20 cellular contexts compared by ENCODE assay signal in genomic region chr2:96985181-96985580, GRCh38. TPM values are rescaled to one million over a fixed set of nuclear protein-coding genes. Genes with fewer than 3 reads are reported as not detected.
"Had no signal": no experiment of that assay in that cellular context is flagged by ENCODE, and none has a peak within 500 bp of the region (broad histone marks: within the 10 kb centered on the region; RNA-seq: fewer than 3 reads in every experiment).

No MANE protein-coding gene starts in this region.

- H3K9me3 ChIP-seq: left lung, mucosa of descending colon, thoracic aorta had no signal

- H3K4me1 Mint-ChIP-seq: activated T-helper 17 cell treated with anti-CD3 and anti-CD28 coated beads, Interleukin-2, amount 50 U/mL, for 72 hours; naive thymus-derived CD8-positive, alpha-beta T cell had no signal

- H3K27me3 ChIP-seq: left lung had no signal

- DNase-seq: activated CD4-positive, alpha-beta T cell treated with anti-CD3 and anti-CD28 coated beads, Interleukin-2, amount 50 U/mL, for 1 hour; activated CD4-positive, CD25-positive, alpha-beta regulatory T cell; activated naive CD4-positive, alpha-beta T cell treated with Interleukin-2 at 50 U/mL for 16 hours; activated T-cell treated with anti-CD3 and anti-CD28 coated beads for 4 hours; aorta; dermis blood vessel endothelial cell; effector memory CD8-positive, alpha-beta T cell; foreskin melanocyte; head of caudate nucleus; left lung; mammary epithelial cell; mucosa of descending colon; naive thymus-derived CD8-positive, alpha-beta T cell had no signal

- H3K27ac Mint-ChIP-seq: activated T-helper 17 cell treated with anti-CD3 and anti-CD28 coated beads, Interleukin-2, amount 50 U/mL, for 72 hours; effector memory CD8-positive, alpha-beta T cell; stimulated activated naive CD8-positive, alpha-beta T cell treated with anti-CD3 and anti-CD28 coated beads, Interleukin-15, Interleukin-2, amounts not matched to agents 100 ng/mL and 50 ng/mL, for 24 hours had no signal

- H3K4me3 Mint-ChIP-seq: activated T-helper 17 cell treated with anti-CD3 and anti-CD28 coated beads, Interleukin-2, amount 50 U/mL, for 72 hours; effector memory CD8-positive, alpha-beta T cell; naive thymus-derived CD8-positive, alpha-beta T cell; stimulated activated naive CD8-positive, alpha-beta T cell treated with anti-CD3 and anti-CD28 coated beads, Interleukin-15, Interleukin-2, amounts not matched to agents 100 ng/mL and 50 ng/mL, for 24 hours had no signal

- H3K36me3 ChIP-seq: left lung, thoracic aorta had no signal

- H3K27me3 Mint-ChIP-seq: activated T-helper 17 cell treated with anti-CD3 and anti-CD28 coated beads, Interleukin-2, amount 50 U/mL, for 72 hours; stimulated activated naive CD8-positive, alpha-beta T cell treated with anti-CD3 and anti-CD28 coated beads, Interleukin-15, Interleukin-2, amounts not matched to agents 100 ng/mL and 50 ng/mL, for 24 hours had no signal

- H3K27ac ChIP-seq: epithelial cell of prostate, left lung, thoracic aorta had no signal

- H3K36me3 Mint-ChIP-seq: naive thymus-derived CD8-positive, alpha-beta T cell had no signal

- H3K4me3 ChIP-seq: left lung, mucosa of descending colon, thoracic aorta had no signal

- H3K9me3 Mint-ChIP-seq: activated T-helper 17 cell treated with anti-CD3 and anti-CD28 coated beads, Interleukin-2, amount 50 U/mL, for 72 hours; effector memory CD8-positive, alpha-beta T cell; naive thymus-derived CD8-positive, alpha-beta T cell; stimulated activated naive CD8-positive, alpha-beta T cell treated with anti-CD3 and anti-CD28 coated beads, Interleukin-15, Interleukin-2, amounts not matched to agents 100 ng/mL and 50 ng/mL, for 24 hours had no signal

- H3K4me1 ChIP-seq: left lung had no signal

- ATAC-seq: activated T-helper 17 cell treated with anti-CD3 and anti-CD28 coated beads, Interleukin-2, amount 50 U/mL, for 72 hours; effector memory CD8-positive, alpha-beta T cell; left lung; mucosa of descending colon; naive thymus-derived CD8-positive, alpha-beta T cell; sciatic nerve had no signal

RNA-seq across cellular contexts. Expression of gene FAM178B, which starts 1.2 kb away (rescaled TPM):
- total RNA-seq: activated T-helper 17 cell treated with anti-CD3 and anti-CD28 coated beads, Interleukin-2, amount 50 U/mL, for 72 hours; dermis blood vessel endothelial cell; fibroblast of lung; pulmonary artery endothelial cell; thoracic aorta had no signal
- polyA plus RNA-seq: fibroblast of lung, mammary epithelial cell had no signal
